Comparison of ENCODE assay signal across 22 cellular contexts in the genomic region with DNA sequence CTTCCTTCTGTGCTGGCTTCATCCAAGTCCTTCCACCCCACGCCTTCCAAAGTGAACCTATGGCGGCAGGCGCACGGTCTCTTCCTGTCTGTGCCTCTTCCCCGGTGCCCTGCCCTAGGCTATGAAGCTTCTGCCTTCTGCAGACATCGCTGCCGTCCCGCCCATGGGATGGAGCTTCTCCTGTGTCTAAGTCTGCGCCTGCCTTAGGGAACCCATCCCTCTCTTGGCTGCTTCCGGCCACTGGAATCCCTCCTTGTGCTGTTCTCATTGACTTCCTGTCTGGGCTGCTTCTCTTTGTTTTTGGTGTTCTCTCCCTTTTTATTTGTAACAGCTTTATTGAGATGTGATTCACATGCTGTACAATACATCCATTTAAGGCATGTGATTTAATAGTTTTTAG.
"Had no signal": no experiment of that assay in that cellular context is flagged by ENCODE, and none has a peak within 500 bp of the region (broad histone marks: within the 10 kb centered on the region; RNA-seq: fewer than 3 reads in every experiment).

No MANE protein-coding gene starts in this region.

- H3K27me3 ChIP-seq: gastroesophageal sphincter, neutrophil, spleen, testis, tibial nerve had no signal

- H3K4me1 ChIP-seq: gastroesophageal sphincter, left ventricle myocardium inferior, spleen, testis had no signal

- ATAC-seq: gastroesophageal sphincter; left cardiac atrium; sciatic nerve; stimulated activated memory B cell treated with anti-CD40 and anti-IgM and Interleukin-4, amounts not matched to agents 10 μg/mL and 1 μg/mL and 100 μg/mL, for 72 hours; stimulated activated naive CD8-positive, alpha-beta T cell treated with anti-CD3 and anti-CD28 coated beads, Interleukin-15, amount 100 ng/mL, for 72 hours had no signal

- H3K27me3 Mint-ChIP-seq: naive B cell; stimulated activated memory B cell treated with anti-CD40 and anti-IgM and Interleukin-4, amounts not matched to agents 10 μg/mL and 1 μg/mL and 100 μg/mL, for 72 hours; stimulated activated naive CD8-positive, alpha-beta T cell treated with anti-CD3 and anti-CD28 coated beads, Interleukin-15, amount 100 ng/mL, for 72 hours had no signal

- H3K9me3 ChIP-seq: gastroesophageal sphincter, neutrophil, testis, tibial nerve had no signal

- H3K4me3 Mint-ChIP-seq: naive B cell; nephron; stimulated activated memory B cell treated with anti-CD40 and anti-IgM and Interleukin-4, amounts not matched to agents 10 μg/mL and 1 μg/mL and 100 μg/mL, for 72 hours; stimulated activated naive CD8-positive, alpha-beta T cell treated with anti-CD3 and anti-CD28 coated beads, Interleukin-15, amount 100 ng/mL, for 72 hours had no signal

- DNase-seq: effector CD8-positive, alpha-beta T cell; glutamatergic neuron; kidney; left cardiac atrium; left ventricle myocardium inferior; mesendoderm; naive B cell; posterior cingulate gyrus; spleen; stimulated activated CD4-positive, alpha-beta T cell treated with anti-CD3 and anti-CD28 coated beads, Interleukin-15, amount 100 ng/mL, for 24 hours; stimulated activated CD4-positive, alpha-beta T cell treated with anti-CD3 and anti-CD28 coated beads, Interleukin-1b, Interleukin-23, amount 100 ng/mL, for 48 hours; stimulated activated CD4-positive, alpha-beta T cell treated with anti-CD3 and anti-CD28 coated beads, Interleukin-4, amount 100 ng/mL, for 24 hours; stimulated activated naive CD8-positive, alpha-beta T cell treated with anti-CD3 and anti-CD28 coated beads, Interleukin-15, amount 100 ng/mL, for 72 hours; testis had no signal

- H3K27ac Mint-ChIP-seq: nephron; stimulated activated memory B cell treated with anti-CD40 and anti-IgM and Interleukin-4, amounts not matched to agents 10 μg/mL and 1 μg/mL and 100 μg/mL, for 72 hours; stimulated activated naive CD8-positive, alpha-beta T cell treated with anti-CD3 and anti-CD28 coated beads, Interleukin-15, amount 100 ng/mL, for 72 hours had no signal

- H3K27ac ChIP-seq: coronary artery, gastroesophageal sphincter, left ventricle myocardium inferior, neutrophil, spleen, testis, tibial nerve had no signal

- H3K36me3 ChIP-seq: gastroesophageal sphincter, neutrophil had no signal

- H3K4me3 ChIP-seq: coronary artery, gastroesophageal sphincter, left ventricle myocardium inferior, lung, spleen, testis, tibial nerve had no signal
